In genomic region chr5:42634575-42634974, GRCh38 we compare ENCODE assay signal across 3 cellular contexts.
"Had no signal": no experiment of that assay in that cellular context is flagged by ENCODE, and none has a peak within 500 bp of the region (broad histone marks: within the 10 kb centered on the region; RNA-seq: fewer than 3 reads in every experiment).

No MANE protein-coding gene starts in this region.

- ATAC-seq: GM12878 had no signal

- DNase-seq: GDM1, GF-D8 had no signal

- H3K4me3 ChIP-seq: GM12878 had no signal
